ENCODE assay signal across 11 cellular contexts in the genomic region with DNA sequence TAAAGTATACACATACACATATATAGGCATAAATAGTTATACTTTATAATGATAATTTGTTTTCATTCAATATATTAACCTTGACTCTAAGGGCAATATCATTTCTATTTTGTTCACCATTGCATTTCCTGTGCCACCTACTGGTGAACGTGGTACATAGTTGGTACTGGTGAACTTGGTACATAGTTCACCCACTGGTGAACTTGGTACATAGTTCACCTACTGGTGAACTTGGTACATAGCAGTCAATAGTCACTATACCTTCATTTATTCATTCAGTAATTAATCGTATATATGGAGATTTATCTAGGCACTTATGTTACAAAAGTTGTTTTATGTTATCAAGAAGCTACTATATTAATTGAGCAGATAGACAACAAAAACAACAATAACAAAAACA.
A peak's percentile ranks its signal among the peaks of the same experiment; 100 is the strongest.
DNase-seq lines count a peak whose midpoint lies in the region; ATAC-seq lines count a peak whose summit lies in the region.
"Had no signal": no experiment of that assay in that cellular context is flagged by ENCODE, and none has a peak within 500 bp of the region (broad histone marks: within the 10 kb centered on the region; RNA-seq: fewer than 3 reads in every experiment).

No MANE protein-coding gene starts in this region.

- ATAC-seq in GM21390 (IDR thresholded peaks at IDR 0.05; ENCODE audit: unreplicated experiment) = peak; percentile 92
- no peak for ATAC-seq in GM21619 (IDR thresholded peaks at IDR 0.05; ENCODE audit: unreplicated experiment)
- ATAC-seq in GM19452 (IDR thresholded peaks at IDR 0.05; ENCODE audit: unreplicated experiment) = no peak

- DNase-seq in COLO829 (ENCODE audit: low spot score) (peak; percentile 8), HT1080 (ENCODE audit: low read depth) (peak; percentile 20), astrocyte of the hippocampus (ENCODE audit: low read depth, low spot score) (peak; percentile 2), NCI-H2171 treated with DMSO at 0.1 percent for 48 hours (lab: John Stamatoyannopoulos, UW) (no peak)
- no peak for DNase-seq in stimulated activated CD4-positive, alpha-beta T cell treated with anti-CD3 and anti-CD28 coated beads, Interleukin-2, amount 100 ng/mL, for 24 hours
- DNase-seq: GDM1, hypothalamus, NCI-H1694 had no signal

Comparison
In these comparisons a context has a peak if more than half of its experiments do, and no peak if none do; other contexts are left out.
1. DNase-seq: peak in COLO829 (single experiment), HT1080 (single experiment) and astrocyte of the hippocampus (single experiment); none in stimulated activated CD4-positive, alpha-beta T cell treated with anti-CD3 and anti-CD28 coated beads, Interleukin-2, amount 100 ng/mL, for 24 hours (0 of 2) and NCI-H2171 treated with DMSO at 0.1 percent for 48 hours (single experiment).